13 cellular contexts compared by ENCODE assay signal in genomic region chr12:54986773-54987172, GRCh38. TPM values are rescaled to one million over a fixed set of nuclear protein-coding genes. Genes with fewer than 3 reads are reported as not detected.
"Had no signal": no experiment of that assay in that cellular context is flagged by ENCODE, and none has a peak within 500 bp of the region (broad histone marks: within the 10 kb centered on the region; RNA-seq: fewer than 3 reads in every experiment).

No MANE protein-coding gene starts in this region.

RNA-seq across cellular contexts. Expression of gene TESPA1, which starts 2.2 kb away (rescaled TPM):
- total RNA-seq: cerebellum, dermis blood vessel endothelial cell, SJCRH30 had no signal
- polyA plus RNA-seq: SK-N-SH had no signal

RNA-seq across cellular contexts. Expression of gene NEUROD4, which starts 33.0 kb away (rescaled TPM):
- total RNA-seq: activated B cell treated with CpG ODN at 0.5 μM for 24 hours; activated CD8-positive, alpha-beta T cell treated with anti-CD3 and anti-CD28 coated beads, Interleukin-2, amount 10 ng/mL, durations not matched to agents 7 days and 5 days; activated naive CD8-positive, alpha-beta T cell treated with anti-CD3 and anti-CD28 coated beads, Interleukin-2, amount 10 ng/mL, durations not matched to agents 7 days and 5 days; aorta; breast epithelium; colonic mucosa; dermis blood vessel endothelial cell; Peyer's patch; Right ventricle myocardium superior; SJCRH30; T-helper 1 cell treated with Interleukin-12 subunit alpha and Interleukin-12 subunit beta and Interleukin-4 antibody, amounts not matched to agents 30 ng/mL and 1 ng/mL, for 36 hours had no signal
- polyA plus RNA-seq: aorta, SK-N-SH had no signal
